In the genomic region with DNA sequence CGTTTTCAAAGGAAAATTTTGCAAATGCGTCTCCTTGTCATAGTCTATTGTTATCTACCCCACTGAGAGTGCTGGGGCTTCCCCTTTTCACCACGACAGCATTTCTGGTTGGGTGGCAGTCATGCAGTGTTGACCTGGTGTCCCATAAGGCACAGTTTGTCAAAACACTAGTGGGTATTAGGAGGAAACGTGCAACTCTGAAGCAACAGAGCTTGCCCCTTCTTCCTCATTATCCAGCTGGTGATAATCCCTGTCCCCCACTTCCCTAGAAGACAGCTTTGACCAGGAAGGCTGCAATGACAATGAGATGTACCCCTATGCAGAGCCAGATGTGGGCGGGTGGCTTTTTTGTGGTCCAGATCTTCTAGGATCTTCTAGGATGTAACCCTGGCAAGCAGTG, we compare ENCODE assay signal across 9 cellular contexts. TPM values are rescaled to one million over a fixed set of nuclear protein-coding genes. Genes with fewer than 3 reads are reported as not detected.
DNase-seq lines count a peak whose midpoint lies in the region; ATAC-seq and TF ChIP-seq lines count a peak whose summit lies in the region.
"Had no signal": no experiment of that assay in that cellular context is flagged by ENCODE, and none has a peak within 500 bp of the region (broad histone marks: within the 10 kb centered on the region; RNA-seq: fewer than 3 reads in every experiment).

No MANE protein-coding gene starts in this region.

- H3K27me3 Mint-ChIP-seq in type B pancreatic cell (peaks cover 82% of the 10 kb centered on the region), MCF 10A (ENCODE audit: insufficient read depth, unreplicated experiment) (no peaks in the 10 kb centered on the region)

- ATAC-seq in GM19025 (IDR thresholded peaks at IDR 0.05; ENCODE audit: low read depth, unreplicated experiment) (peak; percentile 37), HG03108 (IDR thresholded peaks at IDR 0.05; ENCODE audit: unreplicated experiment) (peak; percentile 35), left lung (peak; percentile 2)

- no peaks in the 10 kb centered on the region for H3K9me3 Mint-ChIP-seq in type B pancreatic cell
- H3K9me3 Mint-ChIP-seq in MCF 10A (ENCODE audit: unreplicated experiment), result no peaks in the 10 kb centered on the region

- CTCF ChIA-PET in MCF 10A (lab: Yijun Ruan, JAX), result interaction anchor here (0.6 to 1.4 kb wide), 5 partner anchors 16 to 868 kb away, joined by 3 to 4 read pairs (median 4); no protein-coding TSS in a partner anchor

- BruUV-seq in MCF 10A (replicated peaks; lab: Mats Ljungman, UMichigan), result no TSS peak

- H3K27me3 ChIP-seq in left lung, result peaks cover 0 to 11% of the 10 kb centered on the region in 2 donors

- no peak overlapping the region for H3K27ac Mint-ChIP-seq in type B pancreatic cell
- no peak overlapping the region for H3K27ac Mint-ChIP-seq in MCF 10A (ENCODE audit: low read depth, unreplicated experiment)

- DNase-seq in activated CD4-positive, alpha-beta T cell treated with anti-CD3 and anti-CD28 coated beads for 1 hour, result peak; percentile 33
- DNase-seq in left lung (peak in 1 of 2 donors; percentile 52), type B pancreatic cell (ENCODE audit: extremely low spot score, unreplicated experiment) (no peak), NCI-H510A (lab: John Stamatoyannopoulos, UW) (no peak), inferior parietal cortex (ENCODE audit: extremely low spot score) (no peak), MCF 10A (ENCODE audit: unreplicated experiment) (no peak)

- peak overlapping the region in 1 of 2 donors; percentile 9 for H3K27ac ChIP-seq in left lung
- H3K27ac ChIP-seq: epithelial cell of prostate had no signal

- H3K9me3 ChIP-seq in left lung, result no peaks in the 10 kb centered on the region

- intact Hi-C loops in left lung (cut with DNase I), result no loop called here
- intact Hi-C loops in MCF 10A (cut with micrococcal nuclease), result loop anchor here (5.0 kb wide), 1 partner anchor 85 kb away; no protein-coding TSS in a partner anchor

- no peaks in the 10 kb centered on the region for H3K36me3 ChIP-seq in left lung

- POLR2A ChIA-PET in MCF 10A (lab: Yijun Ruan, JAX), result interaction anchor here (0.6 to 1.6 kb wide), 3 partner anchors 67 to 310 kb away, joined by 3 to 13 read pairs (median 3); partner anchors contain the start of gene PGM2

- TF ChIP-seq CTCF in left lung (IDR thresholded peaks at IDR 0.05), result no peak
- no peak for TF ChIP-seq CTCF in type B pancreatic cell (conservative IDR thresholded peaks at IDR 0.05)
- no peak for TF ChIP-seq CTCF in MCF 10A (IDR thresholded peaks at IDR 0.05; ENCODE audit: unreplicated experiment)

- H3K4me1 ChIP-seq in left lung, result peaks cover 0 to 27% of the 10 kb centered on the region in 2 donors

- H3K4me3 Mint-ChIP-seq in type B pancreatic cell (peak overlapping the region; percentile 44), MCF 10A (ENCODE audit: unreplicated experiment) (no peak overlapping the region)

- H3K4me1 Mint-ChIP-seq in type B pancreatic cell (ENCODE audit: unreplicated experiment) (no peaks in the 10 kb centered on the region), MCF 10A (ENCODE audit: insufficient read depth, unreplicated experiment) (no peaks in the 10 kb centered on the region)

- H3K36me3 Mint-ChIP-seq in type B pancreatic cell, result no peaks in the 10 kb centered on the region
- no peaks in the 10 kb centered on the region for H3K36me3 Mint-ChIP-seq in MCF 10A (ENCODE audit: insufficient read depth, unreplicated experiment)

- H3K4me3 ChIP-seq in left lung, result peak overlapping the region in 1 of 2 donors; percentile 84

RNA-seq across cellular contexts. Expression of gene TBC1D1, which starts 1.8 kb away (rescaled TPM):
- total RNA-seq in left lung, result 10 to 100 TPM; 53.3 to 71.0 TPM
- 85.3 and 110 TPM in 2 replicates for total RNA-seq in type B pancreatic cell (ENCODE audit: low replicate concordance)
- 36.0 and 39.5 TPM in 2 replicates for total RNA-seq in MCF 10A (2022)
